Comparison of ENCODE assay signal across 3 cellular contexts in the genomic region with DNA sequence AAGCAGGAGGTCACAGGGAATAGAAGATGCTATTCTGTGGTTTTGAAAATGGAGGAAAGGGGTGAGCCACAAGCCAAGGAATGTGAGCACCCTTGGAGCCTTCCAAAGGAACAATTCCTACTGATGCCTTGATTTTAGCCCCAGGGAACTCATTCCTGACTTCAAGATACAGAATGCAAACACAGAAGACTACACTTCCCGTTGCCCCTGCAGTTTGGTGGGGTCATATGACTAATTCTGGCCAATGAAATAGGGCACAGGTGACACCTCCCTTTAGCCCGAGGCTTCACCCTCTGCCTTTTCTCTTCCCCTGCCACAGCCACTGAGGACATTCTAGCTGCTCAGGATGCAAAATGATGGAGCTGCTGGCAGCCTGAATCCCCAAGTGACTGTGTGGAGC.
TF ChIP-seq lines count a peak whose summit lies in the region.

No MANE protein-coding gene starts in this region.

TF ChIP-seq in A549, 52 proteins besides CTCF, POLR2A, EP300 and RAD21 (continued from another document):
- TF ChIP-seq ZC3H11A (IDR thresholded peaks at IDR 0.05) = no peak
- TF ChIP-seq, protein P1, sequence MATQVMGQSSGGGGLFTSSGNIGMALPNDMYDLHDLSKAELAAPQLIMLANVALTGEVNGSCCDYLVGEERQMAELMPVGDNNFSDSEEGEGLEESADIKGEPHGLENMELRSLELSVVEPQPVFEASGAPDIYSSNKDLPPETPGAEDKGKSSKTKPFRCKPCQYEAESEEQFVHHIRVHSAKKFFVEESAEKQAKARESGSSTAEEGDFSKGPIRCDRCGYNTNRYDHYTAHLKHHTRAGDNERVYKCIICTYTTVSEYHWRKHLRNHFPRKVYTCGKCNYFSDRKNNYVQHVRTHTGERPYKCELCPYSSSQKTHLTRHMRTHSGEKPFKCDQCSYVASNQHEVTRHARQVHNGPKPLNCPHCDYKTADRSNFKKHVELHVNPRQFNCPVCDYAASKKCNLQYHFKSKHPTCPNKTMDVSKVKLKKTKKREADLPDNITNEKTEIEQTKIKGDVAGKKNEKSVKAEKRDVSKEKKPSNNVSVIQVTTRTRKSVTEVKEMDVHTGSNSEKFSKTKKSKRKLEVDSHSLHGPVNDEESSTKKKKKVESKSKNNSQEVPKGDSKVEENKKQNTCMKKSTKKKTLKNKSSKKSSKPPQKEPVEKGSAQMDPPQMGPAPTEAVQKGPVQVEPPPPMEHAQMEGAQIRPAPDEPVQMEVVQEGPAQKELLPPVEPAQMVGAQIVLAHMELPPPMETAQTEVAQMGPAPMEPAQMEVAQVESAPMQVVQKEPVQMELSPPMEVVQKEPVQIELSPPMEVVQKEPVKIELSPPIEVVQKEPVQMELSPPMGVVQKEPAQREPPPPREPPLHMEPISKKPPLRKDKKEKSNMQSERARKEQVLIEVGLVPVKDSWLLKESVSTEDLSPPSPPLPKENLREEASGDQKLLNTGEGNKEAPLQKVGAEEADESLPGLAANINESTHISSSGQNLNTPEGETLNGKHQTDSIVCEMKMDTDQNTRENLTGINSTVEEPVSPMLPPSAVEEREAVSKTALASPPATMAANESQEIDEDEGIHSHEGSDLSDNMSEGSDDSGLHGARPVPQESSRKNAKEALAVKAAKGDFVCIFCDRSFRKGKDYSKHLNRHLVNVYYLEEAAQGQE (IDR thresholded peaks at IDR 0.05) = no peak
- TF ChIP-seq, protein P2, sequence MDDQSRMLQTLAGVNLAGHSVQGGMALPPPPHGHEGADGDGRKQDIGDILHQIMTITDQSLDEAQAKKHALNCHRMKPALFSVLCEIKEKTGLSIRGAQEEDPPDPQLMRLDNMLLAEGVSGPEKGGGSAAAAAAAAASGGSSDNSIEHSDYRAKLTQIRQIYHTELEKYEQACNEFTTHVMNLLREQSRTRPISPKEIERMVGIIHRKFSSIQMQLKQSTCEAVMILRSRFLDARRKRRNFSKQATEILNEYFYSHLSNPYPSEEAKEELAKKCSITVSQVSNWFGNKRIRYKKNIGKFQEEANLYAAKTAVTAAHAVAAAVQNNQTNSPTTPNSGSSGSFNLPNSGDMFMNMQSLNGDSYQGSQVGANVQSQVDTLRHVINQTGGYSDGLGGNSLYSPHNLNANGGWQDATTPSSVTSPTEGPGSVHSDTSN (IDR thresholded peaks at IDR 0.05) = no peak
- no peak for TF ChIP-seq KDM5A (IDR thresholded peaks at IDR 0.05)
- no peak for TF ChIP-seq CBX2 (IDR thresholded peaks at IDR 0.05; ENCODE audit: borderline replicate concordance, low read depth)
- no peak for TF ChIP-seq HEYL (CRISPR knock-in tag; IDR thresholded peaks at IDR 0.05)

TF ChIP-seq in IMR-90, 13 proteins besides CTCF, POLR2A, EP300 and RAD21 (continued from another document):
- TF ChIP-seq RFX5 (IDR thresholded peaks at IDR 0.05; ENCODE audit: low read depth, low read length) = no peak
- TF ChIP-seq BHLHE40 (IDR thresholded peaks at IDR 0.05; ENCODE audit: low read depth, low read length) = no peak
- no peak for TF ChIP-seq RCOR1 (IDR thresholded peaks at IDR 0.05; ENCODE audit: insufficient replicate concordance, low read length)
- TF ChIP-seq MXI1 (IDR thresholded peaks at IDR 0.05; ENCODE audit: borderline replicate concordance, low read depth, low read length) = no peak
- no peak for TF ChIP-seq SMC3 (IDR thresholded peaks at IDR 0.05; ENCODE audit: low read depth, low read length)
- no peak for TF ChIP-seq MAZ (IDR thresholded peaks at IDR 0.05; ENCODE audit: borderline replicate concordance, low read depth, low read length)
- no peak for TF ChIP-seq NFE2L2 (IDR thresholded peaks at IDR 0.05; ENCODE audit: low read depth, low read length)
- TF ChIP-seq, protein P3, sequence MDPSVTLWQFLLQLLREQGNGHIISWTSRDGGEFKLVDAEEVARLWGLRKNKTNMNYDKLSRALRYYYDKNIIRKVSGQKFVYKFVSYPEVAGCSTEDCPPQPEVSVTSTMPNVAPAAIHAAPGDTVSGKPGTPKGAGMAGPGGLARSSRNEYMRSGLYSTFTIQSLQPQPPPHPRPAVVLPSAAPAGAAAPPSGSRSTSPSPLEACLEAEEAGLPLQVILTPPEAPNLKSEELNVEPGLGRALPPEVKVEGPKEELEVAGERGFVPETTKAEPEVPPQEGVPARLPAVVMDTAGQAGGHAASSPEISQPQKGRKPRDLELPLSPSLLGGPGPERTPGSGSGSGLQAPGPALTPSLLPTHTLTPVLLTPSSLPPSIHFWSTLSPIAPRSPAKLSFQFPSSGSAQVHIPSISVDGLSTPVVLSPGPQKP (IDR thresholded peaks at IDR 0.05; ENCODE audit: borderline replicate concordance, low read depth, low read length) = no peak
- no peak for TF ChIP-seq MAFK (IDR thresholded peaks at IDR 0.05; ENCODE audit: low read depth, low read length)
- TF ChIP-seq CHD1 (IDR thresholded peaks at IDR 0.05; ENCODE audit: low read depth, low read length) = no peak
- TF ChIP-seq, protein P4, sequence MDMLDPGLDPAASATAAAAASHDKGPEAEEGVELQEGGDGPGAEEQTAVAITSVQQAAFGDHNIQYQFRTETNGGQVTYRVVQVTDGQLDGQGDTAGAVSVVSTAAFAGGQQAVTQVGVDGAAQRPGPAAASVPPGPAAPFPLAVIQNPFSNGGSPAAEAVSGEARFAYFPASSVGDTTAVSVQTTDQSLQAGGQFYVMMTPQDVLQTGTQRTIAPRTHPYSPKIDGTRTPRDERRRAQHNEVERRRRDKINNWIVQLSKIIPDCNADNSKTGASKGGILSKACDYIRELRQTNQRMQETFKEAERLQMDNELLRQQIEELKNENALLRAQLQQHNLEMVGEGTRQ (IDR thresholded peaks at IDR 0.05; ENCODE audit: low read depth, low read length) = no peak

TF ChIP-seq in WTC11, 78 proteins besides CTCF, POLR2A, EP300 and RAD21:
- TF ChIP-seq, protein P5, sequence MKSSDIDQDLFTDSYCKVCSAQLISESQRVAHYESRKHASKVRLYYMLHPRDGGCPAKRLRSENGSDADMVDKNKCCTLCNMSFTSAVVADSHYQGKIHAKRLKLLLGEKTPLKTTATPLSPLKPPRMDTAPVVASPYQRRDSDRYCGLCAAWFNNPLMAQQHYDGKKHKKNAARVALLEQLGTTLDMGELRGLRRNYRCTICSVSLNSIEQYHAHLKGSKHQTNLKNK (CRISPR knock-in tag; IDR thresholded peaks at IDR 0.05) = no peak
- TF ChIP-seq, protein P6, sequence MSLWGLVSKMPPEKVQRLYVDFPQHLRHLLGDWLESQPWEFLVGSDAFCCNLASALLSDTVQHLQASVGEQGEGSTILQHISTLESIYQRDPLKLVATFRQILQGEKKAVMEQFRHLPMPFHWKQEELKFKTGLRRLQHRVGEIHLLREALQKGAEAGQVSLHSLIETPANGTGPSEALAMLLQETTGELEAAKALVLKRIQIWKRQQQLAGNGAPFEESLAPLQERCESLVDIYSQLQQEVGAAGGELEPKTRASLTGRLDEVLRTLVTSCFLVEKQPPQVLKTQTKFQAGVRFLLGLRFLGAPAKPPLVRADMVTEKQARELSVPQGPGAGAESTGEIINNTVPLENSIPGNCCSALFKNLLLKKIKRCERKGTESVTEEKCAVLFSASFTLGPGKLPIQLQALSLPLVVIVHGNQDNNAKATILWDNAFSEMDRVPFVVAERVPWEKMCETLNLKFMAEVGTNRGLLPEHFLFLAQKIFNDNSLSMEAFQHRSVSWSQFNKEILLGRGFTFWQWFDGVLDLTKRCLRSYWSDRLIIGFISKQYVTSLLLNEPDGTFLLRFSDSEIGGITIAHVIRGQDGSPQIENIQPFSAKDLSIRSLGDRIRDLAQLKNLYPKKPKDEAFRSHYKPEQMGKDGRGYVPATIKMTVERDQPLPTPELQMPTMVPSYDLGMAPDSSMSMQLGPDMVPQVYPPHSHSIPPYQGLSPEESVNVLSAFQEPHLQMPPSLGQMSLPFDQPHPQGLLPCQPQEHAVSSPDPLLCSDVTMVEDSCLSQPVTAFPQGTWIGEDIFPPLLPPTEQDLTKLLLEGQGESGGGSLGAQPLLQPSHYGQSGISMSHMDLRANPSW (CRISPR knock-in tag; conservative IDR thresholded peaks at IDR 0.05; ENCODE audit: low read depth) = no peak
- TF ChIP-seq, protein P4 (CRISPR knock-in tag; IDR thresholded peaks at IDR 0.05) = peak; percentile 70
- TF ChIP-seq, protein P7, sequence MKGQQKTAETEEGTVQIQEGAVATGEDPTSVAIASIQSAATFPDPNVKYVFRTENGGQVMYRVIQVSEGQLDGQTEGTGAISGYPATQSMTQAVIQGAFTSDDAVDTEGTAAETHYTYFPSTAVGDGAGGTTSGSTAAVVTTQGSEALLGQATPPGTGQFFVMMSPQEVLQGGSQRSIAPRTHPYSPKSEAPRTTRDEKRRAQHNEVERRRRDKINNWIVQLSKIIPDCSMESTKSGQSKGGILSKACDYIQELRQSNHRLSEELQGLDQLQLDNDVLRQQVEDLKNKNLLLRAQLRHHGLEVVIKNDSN (CRISPR knock-in tag; IDR thresholded peaks at IDR 0.05) = 0 out of 2 replicates have a peak, but pooled peaks have one; percentile 26
